ENCODE assay signal across 1 cellular context in the genomic region with DNA sequence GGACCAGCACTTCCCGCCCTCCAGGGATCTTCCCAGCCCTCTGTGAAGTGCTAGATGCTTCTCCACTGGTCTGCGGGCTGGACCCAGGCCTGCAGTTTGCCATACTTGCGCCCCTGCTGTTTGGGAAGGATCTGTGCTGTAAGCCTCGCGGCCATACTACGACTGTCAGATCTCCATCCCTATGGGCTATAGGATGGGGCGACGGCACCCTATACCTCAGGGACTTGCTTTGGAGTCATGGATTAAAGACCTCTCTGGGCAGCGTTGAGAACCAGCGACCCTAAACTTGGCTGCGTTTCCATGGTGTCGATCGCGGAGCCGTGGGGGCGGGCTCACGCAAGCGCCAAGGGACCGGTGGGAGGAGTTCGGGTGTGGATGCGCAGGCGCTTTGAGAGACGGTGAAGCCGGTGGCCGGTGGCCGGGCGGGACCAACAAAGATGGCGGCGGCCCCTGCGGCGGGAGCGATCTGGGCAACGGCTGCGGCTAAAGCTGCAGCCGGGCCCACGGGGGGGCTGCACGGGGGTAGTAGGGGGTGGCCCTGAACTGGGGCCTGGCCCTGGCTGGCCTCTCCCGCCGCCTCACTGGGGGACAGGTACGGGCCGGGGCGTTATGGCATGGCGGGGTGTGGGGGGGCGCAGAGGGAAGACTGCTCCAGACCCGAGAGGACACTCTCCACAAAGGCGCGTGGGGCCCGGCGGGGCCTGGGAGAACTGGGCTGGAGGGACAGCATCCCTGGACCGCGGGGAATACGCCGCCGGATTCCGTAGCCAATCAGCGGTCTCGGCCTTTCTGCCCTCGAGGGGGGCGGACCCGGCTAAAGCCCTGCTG.
TF ChIP-seq lines count a peak whose summit lies in the region.

A gene with protein sequence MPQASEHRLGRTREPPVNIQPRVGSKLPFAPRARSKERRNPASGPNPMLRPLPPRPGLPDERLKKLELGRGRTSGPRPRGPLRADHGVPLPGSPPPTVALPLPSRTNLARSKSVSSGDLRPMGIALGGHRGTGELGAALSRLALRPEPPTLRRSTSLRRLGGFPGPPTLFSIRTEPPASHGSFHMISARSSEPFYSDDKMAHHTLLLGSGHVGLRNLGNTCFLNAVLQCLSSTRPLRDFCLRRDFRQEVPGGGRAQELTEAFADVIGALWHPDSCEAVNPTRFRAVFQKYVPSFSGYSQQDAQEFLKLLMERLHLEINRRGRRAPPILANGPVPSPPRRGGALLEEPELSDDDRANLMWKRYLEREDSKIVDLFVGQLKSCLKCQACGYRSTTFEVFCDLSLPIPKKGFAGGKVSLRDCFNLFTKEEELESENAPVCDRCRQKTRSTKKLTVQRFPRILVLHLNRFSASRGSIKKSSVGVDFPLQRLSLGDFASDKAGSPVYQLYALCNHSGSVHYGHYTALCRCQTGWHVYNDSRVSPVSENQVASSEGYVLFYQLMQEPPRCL (plus strand): TSS at position 414 of the 828 bp plus-strand sequence. CDS start 1,141 bp downstream, outside the sequence.

TF ChIP-seq in HepG2, 621 proteins besides CTCF, POLR2A, EP300 and RAD21 (continued from another document and continues in another):
- TF ChIP-seq ZNF281 (CRISPR knock-in tag; IDR thresholded peaks at IDR 0.05; ENCODE audit: borderline replicate concordance) (no peak), BRCA1 (CRISPR knock-in tag; IDR thresholded peaks at IDR 0.05) (no peak), NFKB2 (CRISPR knock-in tag; IDR thresholded peaks at IDR 0.05; ENCODE audit: borderline replicate concordance) (peak; percentile 40; the same call in 1 of the 2 replicates), TMF1 (CRISPR knock-in tag; IDR thresholded peaks at IDR 0.05; ENCODE audit: low read depth) (no peak), ATF2 (CRISPR knock-in tag; IDR thresholded peaks at IDR 0.05) (no peak), KDM5B (CRISPR knock-in tag; IDR thresholded peaks at IDR 0.05; ENCODE audit: borderline replicate concordance) (peak; percentile 77; the same call in 1 of the 2 replicates), ZNF678 (CRISPR knock-in tag; IDR thresholded peaks at IDR 0.05) (peak; percentile 13; the same call in 1 of the 2 replicates), TOPORS (CRISPR knock-in tag; IDR thresholded peaks at IDR 0.05) (no peak), ZNF496 (CRISPR knock-in tag; IDR thresholded peaks at IDR 0.05; ENCODE audit: insufficient replicate concordance) (no peak), NFE2 (CRISPR knock-in tag; IDR thresholded peaks at IDR 0.05) (no peak), ETV5 (CRISPR knock-in tag; IDR thresholded peaks at IDR 0.05; ENCODE audit: borderline replicate concordance) (no peak), ZNF33B (CRISPR knock-in tag; IDR thresholded peaks at IDR 0.05) (0 out of 2 replicates have a peak, but pooled peaks have one; percentile 34), ZBTB3 (CRISPR knock-in tag; IDR thresholded peaks at IDR 0.05; ENCODE audit: borderline replicate concordance, low read depth) (no peak), THAP11 (CRISPR knock-in tag; IDR thresholded peaks at IDR 0.05) (peak; percentile 78), SRY (CRISPR knock-in tag; IDR thresholded peaks at IDR 0.05) (0 out of 2 replicates have a peak, but pooled peaks have one; percentile 84), CREM (IDR thresholded peaks at IDR 0.05) (no peak; the same call in 1 of the 2 replicates), CREM (CRISPR knock-in tag; IDR thresholded peaks at IDR 0.05) (no peak), ZBTB8A (CRISPR knock-in tag; IDR thresholded peaks at IDR 0.05; ENCODE audit: borderline replicate concordance, low read depth) (no peak), SIX4 (CRISPR knock-in tag; IDR thresholded peaks at IDR 0.05) (no peak), PAX8 (CRISPR knock-in tag; IDR thresholded peaks at IDR 0.05; ENCODE audit: borderline replicate concordance) (no peak), ZNF12 (CRISPR knock-in tag; IDR thresholded peaks at IDR 0.05) (no peak), FOSL2 (CRISPR knock-in tag; IDR thresholded peaks at IDR 0.05) (0 out of 2 replicates have a peak, but pooled peaks have one; percentile 3)
- TF ChIP-seq, protein P1, sequence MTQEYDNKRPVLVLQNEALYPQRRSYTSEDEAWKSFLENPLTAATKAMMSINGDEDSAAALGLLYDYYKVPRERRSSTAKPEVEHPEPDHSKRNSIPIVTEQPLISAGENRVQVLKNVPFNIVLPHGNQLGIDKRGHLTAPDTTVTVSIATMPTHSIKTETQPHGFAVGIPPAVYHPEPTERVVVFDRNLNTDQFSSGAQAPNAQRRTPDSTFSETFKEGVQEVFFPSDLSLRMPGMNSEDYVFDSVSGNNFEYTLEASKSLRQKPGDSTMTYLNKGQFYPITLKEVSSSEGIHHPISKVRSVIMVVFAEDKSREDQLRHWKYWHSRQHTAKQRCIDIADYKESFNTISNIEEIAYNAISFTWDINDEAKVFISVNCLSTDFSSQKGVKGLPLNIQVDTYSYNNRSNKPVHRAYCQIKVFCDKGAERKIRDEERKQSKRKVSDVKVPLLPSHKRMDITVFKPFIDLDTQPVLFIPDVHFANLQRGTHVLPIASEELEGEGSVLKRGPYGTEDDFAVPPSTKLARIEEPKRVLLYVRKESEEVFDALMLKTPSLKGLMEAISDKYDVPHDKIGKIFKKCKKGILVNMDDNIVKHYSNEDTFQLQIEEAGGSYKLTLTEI (CRISPR knock-in tag; conservative IDR thresholded peaks at IDR 0.05), result no peak
- TF ChIP-seq, protein P2, sequence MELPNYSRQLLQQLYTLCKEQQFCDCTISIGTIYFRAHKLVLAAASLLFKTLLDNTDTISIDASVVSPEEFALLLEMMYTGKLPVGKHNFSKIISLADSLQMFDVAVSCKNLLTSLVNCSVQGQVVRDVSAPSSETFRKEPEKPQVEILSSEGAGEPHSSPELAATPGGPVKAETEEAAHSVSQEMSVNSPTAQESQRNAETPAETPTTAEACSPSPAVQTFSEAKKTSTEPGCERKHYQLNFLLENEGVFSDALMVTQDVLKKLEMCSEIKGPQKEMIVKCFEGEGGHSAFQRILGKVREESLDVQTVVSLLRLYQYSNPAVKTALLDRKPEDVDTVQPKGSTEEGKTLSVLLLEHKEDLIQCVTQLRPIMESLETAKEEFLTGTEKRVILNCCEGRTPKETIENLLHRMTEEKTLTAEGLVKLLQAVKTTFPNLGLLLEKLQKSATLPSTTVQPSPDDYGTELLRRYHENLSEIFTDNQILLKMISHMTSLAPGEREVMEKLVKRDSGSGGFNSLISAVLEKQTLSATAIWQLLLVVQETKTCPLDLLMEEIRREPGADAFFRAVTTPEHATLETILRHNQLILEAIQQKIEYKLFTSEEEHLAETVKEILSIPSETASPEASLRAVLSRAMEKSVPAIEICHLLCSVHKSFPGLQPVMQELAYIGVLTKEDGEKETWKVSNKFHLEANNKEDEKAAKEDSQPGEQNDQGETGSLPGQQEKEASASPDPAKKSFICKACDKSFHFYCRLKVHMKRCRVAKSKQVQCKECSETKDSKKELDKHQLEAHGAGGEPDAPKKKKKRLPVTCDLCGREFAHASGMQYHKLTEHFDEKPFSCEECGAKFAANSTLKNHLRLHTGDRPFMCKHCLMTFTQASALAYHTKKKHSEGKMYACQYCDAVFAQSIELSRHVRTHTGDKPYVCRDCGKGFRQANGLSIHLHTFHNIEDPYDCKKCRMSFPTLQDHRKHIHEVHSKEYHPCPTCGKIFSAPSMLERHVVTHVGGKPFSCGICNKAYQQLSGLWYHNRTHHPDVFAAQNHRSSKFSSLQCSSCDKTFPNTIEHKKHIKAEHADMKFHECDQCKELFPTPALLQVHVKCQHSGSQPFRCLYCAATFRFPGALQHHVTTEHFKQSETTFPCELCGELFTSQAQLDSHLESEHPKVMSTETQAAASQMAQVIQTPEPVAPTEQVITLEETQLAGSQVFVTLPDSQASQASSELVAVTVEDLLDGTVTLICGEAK (IDR thresholded peaks at IDR 0.05), result no peak
- TF ChIP-seq, protein P2 (CRISPR knock-in tag; IDR thresholded peaks at IDR 0.05), result no peak
- TF ChIP-seq, protein P3, sequence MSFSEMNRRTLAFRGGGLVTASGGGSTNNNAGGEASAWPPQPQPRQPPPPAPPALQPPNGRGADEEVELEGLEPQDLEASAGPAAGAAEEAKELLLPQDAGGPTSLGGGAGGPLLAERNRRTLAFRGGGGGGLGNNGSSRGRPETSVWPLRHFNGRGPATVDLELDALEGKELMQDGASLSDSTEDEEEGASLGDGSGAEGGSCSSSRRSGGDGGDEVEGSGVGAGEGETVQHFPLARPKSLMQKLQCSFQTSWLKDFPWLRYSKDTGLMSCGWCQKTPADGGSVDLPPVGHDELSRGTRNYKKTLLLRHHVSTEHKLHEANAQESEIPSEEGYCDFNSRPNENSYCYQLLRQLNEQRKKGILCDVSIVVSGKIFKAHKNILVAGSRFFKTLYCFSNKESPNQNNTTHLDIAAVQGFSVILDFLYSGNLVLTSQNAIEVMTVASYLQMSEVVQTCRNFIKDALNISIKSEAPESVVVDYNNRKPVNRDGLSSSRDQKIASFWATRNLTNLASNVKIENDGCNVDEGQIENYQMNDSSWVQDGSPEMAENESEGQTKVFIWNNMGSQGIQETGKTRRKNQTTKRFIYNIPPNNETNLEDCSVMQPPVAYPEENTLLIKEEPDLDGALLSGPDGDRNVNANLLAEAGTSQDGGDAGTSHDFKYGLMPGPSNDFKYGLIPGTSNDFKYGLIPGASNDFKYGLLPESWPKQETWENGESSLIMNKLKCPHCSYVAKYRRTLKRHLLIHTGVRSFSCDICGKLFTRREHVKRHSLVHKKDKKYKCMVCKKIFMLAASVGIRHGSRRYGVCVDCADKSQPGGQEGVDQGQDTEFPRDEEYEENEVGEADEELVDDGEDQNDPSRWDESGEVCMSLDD (CRISPR knock-in tag; IDR thresholded peaks at IDR 0.05; ENCODE audit: borderline replicate concordance), result no peak
- TF ChIP-seq, protein P4, sequence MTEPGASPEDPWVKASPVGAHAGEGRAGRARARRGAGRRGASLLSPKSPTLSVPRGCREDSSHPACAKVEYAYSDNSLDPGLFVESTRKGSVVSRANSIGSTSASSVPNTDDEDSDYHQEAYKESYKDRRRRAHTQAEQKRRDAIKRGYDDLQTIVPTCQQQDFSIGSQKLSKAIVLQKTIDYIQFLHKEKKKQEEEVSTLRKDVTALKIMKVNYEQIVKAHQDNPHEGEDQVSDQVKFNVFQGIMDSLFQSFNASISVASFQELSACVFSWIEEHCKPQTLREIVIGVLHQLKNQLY (CRISPR knock-in tag; IDR thresholded peaks at IDR 0.05), result no peak
- TF ChIP-seq, protein P5, sequence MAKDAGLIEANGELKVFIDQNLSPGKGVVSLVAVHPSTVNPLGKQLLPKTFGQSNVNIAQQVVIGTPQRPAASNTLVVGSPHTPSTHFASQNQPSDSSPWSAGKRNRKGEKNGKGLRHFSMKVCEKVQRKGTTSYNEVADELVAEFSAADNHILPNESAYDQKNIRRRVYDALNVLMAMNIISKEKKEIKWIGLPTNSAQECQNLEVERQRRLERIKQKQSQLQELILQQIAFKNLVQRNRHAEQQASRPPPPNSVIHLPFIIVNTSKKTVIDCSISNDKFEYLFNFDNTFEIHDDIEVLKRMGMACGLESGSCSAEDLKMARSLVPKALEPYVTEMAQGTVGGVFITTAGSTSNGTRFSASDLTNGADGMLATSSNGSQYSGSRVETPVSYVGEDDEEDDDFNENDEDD (CRISPR knock-in tag; IDR thresholded peaks at IDR 0.05; ENCODE audit: borderline replicate concordance), result no peak; the same call in 1 of the 2 replicates
- TF ChIP-seq, protein P6, sequence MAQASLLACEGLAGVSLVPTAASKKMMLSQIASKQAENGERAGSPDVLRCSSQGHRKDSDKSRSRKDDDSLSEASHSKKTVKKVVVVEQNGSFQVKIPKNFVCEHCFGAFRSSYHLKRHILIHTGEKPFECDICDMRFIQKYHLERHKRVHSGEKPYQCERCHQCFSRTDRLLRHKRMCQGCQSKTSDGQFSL (CRISPR knock-in tag; IDR thresholded peaks at IDR 0.05), result peak; percentile 90
